1 cellular context compared by ENCODE assay signal in the genomic region with DNA sequence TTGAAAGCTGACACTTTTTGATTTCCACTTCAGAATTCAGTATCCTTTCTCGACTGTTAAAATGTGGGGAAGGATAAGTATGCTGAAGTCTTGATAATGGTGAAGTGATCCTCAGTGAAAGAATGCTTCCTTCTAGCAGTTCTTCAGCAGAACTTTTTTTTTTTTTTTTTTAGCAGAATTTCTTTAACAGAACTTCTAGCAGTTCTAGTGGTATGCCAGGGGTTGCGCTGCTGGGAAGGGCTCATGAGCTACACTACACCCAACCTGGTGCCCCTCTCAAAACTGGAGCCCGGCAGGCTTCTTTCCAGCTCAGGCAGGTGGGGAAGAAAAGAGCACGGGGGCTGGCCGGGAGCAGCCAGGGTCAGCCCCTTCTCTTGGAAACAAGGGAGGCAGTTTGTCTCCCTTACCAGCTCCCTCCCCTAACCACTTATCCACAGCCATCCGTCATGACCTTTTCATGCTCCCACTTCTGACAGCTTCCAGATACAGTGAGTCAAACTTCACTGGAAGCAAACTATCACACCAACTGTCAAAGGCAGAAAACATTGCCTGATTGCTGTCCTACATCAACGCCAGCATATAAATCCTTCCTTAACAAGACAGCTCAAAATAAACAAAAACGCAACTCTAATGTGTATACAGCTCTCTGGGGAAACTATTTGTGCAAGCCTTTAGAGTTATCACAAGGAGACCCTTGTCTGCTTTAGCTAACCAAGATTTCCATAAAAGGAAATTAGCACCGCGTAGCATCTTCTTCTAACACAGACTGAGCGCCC.
A peak's percentile ranks its signal among the peaks of the same experiment; 100 is the strongest.
TF ChIP-seq lines count a peak whose summit lies in the region.

No MANE protein-coding gene starts in this region.

TF ChIP-seq in HEK293, 187 proteins besides CTCF, POLR2A, EP300 and RAD21 (continued from another document and continues in another):
- TF ChIP-seq, protein P1, sequence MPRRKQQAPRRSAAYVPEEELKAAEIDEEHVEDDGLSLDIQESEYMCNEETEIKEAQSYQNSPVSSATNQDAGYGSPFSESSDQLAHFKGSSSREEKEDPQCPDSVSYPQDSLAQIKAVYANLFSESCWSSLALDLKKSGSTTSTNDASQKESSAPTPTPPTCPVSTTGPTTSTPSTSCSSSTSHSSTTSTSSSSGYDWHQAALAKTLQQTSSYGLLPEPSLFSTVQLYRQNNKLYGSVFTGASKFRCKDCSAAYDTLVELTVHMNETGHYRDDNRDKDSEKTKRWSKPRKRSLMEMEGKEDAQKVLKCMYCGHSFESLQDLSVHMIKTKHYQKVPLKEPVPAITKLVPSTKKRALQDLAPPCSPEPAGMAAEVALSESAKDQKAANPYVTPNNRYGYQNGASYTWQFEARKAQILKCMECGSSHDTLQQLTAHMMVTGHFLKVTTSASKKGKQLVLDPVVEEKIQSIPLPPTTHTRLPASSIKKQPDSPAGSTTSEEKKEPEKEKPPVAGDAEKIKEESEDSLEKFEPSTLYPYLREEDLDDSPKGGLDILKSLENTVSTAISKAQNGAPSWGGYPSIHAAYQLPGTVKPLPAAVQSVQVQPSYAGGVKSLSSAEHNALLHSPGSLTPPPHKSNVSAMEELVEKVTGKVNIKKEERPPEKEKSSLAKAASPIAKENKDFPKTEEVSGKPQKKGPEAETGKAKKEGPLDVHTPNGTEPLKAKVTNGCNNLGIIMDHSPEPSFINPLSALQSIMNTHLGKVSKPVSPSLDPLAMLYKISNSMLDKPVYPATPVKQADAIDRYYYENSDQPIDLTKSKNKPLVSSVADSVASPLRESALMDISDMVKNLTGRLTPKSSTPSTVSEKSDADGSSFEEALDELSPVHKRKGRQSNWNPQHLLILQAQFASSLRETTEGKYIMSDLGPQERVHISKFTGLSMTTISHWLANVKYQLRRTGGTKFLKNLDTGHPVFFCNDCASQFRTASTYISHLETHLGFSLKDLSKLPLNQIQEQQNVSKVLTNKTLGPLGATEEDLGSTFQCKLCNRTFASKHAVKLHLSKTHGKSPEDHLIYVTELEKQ (tag by site-specific recombination; IDR thresholded peaks at IDR 0.05; ENCODE audit: borderline replicate concordance), result peak; percentile 78; the same call in 1 of the 2 replicates
- no peak for TF ChIP-seq ZNF561 (tag by site-specific recombination; IDR thresholded peaks at IDR 0.05; ENCODE audit: borderline replicate concordance)
- no peak for TF ChIP-seq ZNF560 (tag by site-specific recombination; IDR thresholded peaks at IDR 0.05; ENCODE audit: borderline replicate concordance)
- TF ChIP-seq GLI4 (tag by site-specific recombination; IDR thresholded peaks at IDR 0.05), result no peak
- TF ChIP-seq ZNF621 (tag by site-specific recombination; IDR thresholded peaks at IDR 0.05), result no peak
- TF ChIP-seq, protein P2, sequence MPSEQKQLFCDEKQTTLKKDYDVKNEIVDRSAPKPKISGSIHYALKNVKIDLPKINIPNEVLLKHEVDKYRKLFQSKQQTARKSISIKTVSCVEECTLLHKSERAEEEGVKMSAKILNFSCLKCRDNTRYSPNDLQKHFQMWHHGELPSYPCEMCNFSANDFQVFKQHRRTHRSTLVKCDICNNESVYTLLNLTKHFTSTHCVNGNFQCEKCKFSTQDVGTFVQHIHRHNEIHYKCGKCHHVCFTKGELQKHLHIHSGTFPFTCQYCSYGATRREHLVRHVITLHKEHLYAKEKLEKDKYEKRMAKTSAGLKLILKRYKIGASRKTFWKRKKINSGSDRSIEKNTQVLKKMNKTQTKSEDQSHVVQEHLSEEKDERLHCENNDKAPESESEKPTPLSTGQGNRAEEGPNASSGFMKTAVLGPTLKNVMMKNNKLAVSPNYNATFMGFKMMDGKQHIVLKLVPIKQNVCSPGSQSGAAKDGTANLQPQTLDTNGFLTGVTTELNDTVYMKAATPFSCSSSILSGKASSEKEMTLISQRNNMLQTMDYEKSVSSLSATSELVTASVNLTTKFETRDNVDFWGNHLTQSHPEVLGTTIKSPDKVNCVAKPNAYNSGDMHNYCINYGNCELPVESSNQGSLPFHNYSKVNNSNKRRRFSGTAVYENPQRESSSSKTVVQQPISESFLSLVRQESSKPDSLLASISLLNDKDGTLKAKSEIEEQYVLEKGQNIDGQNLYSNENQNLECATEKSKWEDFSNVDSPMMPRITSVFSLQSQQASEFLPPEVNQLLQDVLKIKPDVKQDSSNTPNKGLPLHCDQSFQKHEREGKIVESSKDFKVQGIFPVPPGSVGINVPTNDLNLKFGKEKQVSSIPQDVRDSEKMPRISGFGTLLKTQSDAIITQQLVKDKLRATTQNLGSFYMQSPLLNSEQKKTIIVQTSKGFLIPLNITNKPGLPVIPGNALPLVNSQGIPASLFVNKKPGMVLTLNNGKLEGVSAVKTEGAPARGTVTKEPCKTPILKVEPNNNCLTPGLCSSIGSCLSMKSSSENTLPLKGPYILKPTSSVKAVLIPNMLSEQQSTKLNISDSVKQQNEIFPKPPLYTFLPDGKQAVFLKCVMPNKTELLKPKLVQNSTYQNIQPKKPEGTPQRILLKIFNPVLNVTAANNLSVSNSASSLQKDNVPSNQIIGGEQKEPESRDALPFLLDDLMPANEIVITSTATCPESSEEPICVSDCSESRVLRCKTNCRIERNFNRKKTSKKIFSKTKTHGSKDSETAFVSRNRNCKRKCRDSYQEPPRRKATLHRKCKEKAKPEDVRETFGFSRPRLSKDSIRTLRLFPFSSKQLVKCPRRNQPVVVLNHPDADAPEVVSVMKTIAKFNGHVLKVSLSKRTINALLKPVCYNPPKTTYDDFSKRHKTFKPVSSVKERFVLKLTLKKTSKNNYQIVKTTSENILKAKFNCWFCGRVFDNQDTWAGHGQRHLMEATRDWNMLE (tag by site-specific recombination; conservative IDR thresholded peaks at IDR 0.05; ENCODE audit: low read depth), result no peak
- TF ChIP-seq ZNF830 (tag by site-specific recombination; IDR thresholded peaks at IDR 0.05; ENCODE audit: low read depth), result no peak
- no peak for TF ChIP-seq ZNF214 (tag by site-specific recombination; IDR thresholded peaks at IDR 0.05; ENCODE audit: borderline replicate concordance)
- no peak for TF ChIP-seq ZNF670 (tag by site-specific recombination; IDR thresholded peaks at IDR 0.05; ENCODE audit: low read depth)
- no peak for TF ChIP-seq ZNF302 (tag by site-specific recombination; IDR thresholded peaks at IDR 0.05; ENCODE audit: low read depth)
- peak; percentile 97 for TF ChIP-seq SP7 (tag by site-specific recombination; IDR thresholded peaks at IDR 0.05)
- TF ChIP-seq, protein P3, sequence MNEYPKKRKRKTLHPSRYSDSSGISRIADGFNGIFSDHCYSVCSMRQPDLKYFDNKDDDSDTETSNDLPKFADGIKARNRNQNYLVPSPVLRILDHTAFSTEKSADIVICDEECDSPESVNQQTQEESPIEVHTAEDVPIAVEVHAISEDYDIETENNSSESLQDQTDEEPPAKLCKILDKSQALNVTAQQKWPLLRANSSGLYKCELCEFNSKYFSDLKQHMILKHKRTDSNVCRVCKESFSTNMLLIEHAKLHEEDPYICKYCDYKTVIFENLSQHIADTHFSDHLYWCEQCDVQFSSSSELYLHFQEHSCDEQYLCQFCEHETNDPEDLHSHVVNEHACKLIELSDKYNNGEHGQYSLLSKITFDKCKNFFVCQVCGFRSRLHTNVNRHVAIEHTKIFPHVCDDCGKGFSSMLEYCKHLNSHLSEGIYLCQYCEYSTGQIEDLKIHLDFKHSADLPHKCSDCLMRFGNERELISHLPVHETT (tag by site-specific recombination; IDR thresholded peaks at IDR 0.05), result peak; percentile 63; the same call in 1 of the 2 replicates
- no peak for TF ChIP-seq ZNF112 (tag by site-specific recombination; IDR thresholded peaks at IDR 0.05)
- no peak for TF ChIP-seq SP3 (tag by site-specific recombination; IDR thresholded peaks at IDR 0.05)
- no peak for TF ChIP-seq ZNF423 (tag by site-specific recombination; IDR thresholded peaks at IDR 0.05)
- TF ChIP-seq REPIN1 (tag by site-specific recombination; IDR thresholded peaks at IDR 0.05; ENCODE audit: low read depth), result no peak
- TF ChIP-seq ZNF2 (tag by site-specific recombination; IDR thresholded peaks at IDR 0.05), result no peak
- TF ChIP-seq, protein P4, sequence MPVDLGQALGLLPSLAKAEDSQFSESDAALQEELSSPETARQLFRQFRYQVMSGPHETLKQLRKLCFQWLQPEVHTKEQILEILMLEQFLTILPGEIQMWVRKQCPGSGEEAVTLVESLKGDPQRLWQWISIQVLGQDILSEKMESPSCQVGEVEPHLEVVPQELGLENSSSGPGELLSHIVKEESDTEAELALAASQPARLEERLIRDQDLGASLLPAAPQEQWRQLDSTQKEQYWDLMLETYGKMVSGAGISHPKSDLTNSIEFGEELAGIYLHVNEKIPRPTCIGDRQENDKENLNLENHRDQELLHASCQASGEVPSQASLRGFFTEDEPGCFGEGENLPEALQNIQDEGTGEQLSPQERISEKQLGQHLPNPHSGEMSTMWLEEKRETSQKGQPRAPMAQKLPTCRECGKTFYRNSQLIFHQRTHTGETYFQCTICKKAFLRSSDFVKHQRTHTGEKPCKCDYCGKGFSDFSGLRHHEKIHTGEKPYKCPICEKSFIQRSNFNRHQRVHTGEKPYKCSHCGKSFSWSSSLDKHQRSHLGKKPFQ (tag by site-specific recombination; IDR thresholded peaks at IDR 0.05), result peak; percentile 68
- no peak for TF ChIP-seq ZNF221 (tag by site-specific recombination; IDR thresholded peaks at IDR 0.05; ENCODE audit: borderline replicate concordance)
- no peak for TF ChIP-seq ZNF114 (tag by site-specific recombination; IDR thresholded peaks at IDR 0.05)
- no peak for TF ChIP-seq ZNF776 (tag by site-specific recombination; IDR thresholded peaks at IDR 0.05; ENCODE audit: borderline replicate concordance)
- no peak for TF ChIP-seq BCL11B (tag by site-specific recombination; IDR thresholded peaks at IDR 0.05; ENCODE audit: low read depth)
- no peak for TF ChIP-seq ZNF202 (tag by site-specific recombination; IDR thresholded peaks at IDR 0.05; ENCODE audit: borderline replicate concordance)
- TF ChIP-seq ZNF248 (tag by site-specific recombination; IDR thresholded peaks at IDR 0.05), result no peak
- TF ChIP-seq KLF9 (tag by site-specific recombination; IDR thresholded peaks at IDR 0.05; ENCODE audit: low read depth), result no peak
- TF ChIP-seq, protein P5, sequence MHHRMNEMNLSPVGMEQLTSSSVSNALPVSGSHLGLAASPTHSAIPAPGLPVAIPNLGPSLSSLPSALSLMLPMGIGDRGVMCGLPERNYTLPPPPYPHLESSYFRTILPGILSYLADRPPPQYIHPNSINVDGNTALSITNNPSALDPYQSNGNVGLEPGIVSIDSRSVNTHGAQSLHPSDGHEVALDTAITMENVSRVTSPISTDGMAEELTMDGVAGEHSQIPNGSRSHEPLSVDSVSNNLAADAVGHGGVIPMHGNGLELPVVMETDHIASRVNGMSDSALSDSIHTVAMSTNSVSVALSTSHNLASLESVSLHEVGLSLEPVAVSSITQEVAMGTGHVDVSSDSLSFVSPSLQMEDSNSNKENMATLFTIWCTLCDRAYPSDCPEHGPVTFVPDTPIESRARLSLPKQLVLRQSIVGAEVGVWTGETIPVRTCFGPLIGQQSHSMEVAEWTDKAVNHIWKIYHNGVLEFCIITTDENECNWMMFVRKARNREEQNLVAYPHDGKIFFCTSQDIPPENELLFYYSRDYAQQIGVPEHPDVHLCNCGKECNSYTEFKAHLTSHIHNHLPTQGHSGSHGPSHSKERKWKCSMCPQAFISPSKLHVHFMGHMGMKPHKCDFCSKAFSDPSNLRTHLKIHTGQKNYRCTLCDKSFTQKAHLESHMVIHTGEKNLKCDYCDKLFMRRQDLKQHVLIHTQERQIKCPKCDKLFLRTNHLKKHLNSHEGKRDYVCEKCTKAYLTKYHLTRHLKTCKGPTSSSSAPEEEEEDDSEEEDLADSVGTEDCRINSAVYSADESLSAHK (tag by site-specific recombination; IDR thresholded peaks at IDR 0.05), result peak; percentile 78
- peak; percentile 97 for TF ChIP-seq ZEB2 (tag by site-specific recombination; IDR thresholded peaks at IDR 0.05)
- TF ChIP-seq, protein P6, sequence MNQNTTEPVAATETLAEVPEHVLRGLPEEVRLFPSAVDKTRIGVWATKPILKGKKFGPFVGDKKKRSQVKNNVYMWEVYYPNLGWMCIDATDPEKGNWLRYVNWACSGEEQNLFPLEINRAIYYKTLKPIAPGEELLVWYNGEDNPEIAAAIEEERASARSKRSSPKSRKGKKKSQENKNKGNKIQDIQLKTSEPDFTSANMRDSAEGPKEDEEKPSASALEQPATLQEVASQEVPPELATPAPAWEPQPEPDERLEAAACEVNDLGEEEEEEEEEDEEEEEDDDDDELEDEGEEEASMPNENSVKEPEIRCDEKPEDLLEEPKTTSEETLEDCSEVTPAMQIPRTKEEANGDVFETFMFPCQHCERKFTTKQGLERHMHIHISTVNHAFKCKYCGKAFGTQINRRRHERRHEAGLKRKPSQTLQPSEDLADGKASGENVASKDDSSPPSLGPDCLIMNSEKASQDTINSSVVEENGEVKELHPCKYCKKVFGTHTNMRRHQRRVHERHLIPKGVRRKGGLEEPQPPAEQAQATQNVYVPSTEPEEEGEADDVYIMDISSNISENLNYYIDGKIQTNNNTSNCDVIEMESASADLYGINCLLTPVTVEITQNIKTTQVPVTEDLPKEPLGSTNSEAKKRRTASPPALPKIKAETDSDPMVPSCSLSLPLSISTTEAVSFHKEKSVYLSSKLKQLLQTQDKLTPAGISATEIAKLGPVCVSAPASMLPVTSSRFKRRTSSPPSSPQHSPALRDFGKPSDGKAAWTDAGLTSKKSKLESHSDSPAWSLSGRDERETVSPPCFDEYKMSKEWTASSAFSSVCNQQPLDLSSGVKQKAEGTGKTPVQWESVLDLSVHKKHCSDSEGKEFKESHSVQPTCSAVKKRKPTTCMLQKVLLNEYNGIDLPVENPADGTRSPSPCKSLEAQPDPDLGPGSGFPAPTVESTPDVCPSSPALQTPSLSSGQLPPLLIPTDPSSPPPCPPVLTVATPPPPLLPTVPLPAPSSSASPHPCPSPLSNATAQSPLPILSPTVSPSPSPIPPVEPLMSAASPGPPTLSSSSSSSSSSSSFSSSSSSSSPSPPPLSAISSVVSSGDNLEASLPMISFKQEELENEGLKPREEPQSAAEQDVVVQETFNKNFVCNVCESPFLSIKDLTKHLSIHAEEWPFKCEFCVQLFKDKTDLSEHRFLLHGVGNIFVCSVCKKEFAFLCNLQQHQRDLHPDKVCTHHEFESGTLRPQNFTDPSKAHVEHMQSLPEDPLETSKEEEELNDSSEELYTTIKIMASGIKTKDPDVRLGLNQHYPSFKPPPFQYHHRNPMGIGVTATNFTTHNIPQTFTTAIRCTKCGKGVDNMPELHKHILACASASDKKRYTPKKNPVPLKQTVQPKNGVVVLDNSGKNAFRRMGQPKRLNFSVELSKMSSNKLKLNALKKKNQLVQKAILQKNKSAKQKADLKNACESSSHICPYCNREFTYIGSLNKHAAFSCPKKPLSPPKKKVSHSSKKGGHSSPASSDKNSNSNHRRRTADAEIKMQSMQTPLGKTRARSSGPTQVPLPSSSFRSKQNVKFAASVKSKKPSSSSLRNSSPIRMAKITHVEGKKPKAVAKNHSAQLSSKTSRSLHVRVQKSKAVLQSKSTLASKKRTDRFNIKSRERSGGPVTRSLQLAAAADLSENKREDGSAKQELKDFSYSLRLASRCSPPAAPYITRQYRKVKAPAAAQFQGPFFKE (tag by site-specific recombination; IDR thresholded peaks at IDR 0.05; ENCODE audit: borderline replicate concordance), result no peak
